Comparison of ENCODE assay signal across 39 cellular contexts in the genomic region with DNA sequence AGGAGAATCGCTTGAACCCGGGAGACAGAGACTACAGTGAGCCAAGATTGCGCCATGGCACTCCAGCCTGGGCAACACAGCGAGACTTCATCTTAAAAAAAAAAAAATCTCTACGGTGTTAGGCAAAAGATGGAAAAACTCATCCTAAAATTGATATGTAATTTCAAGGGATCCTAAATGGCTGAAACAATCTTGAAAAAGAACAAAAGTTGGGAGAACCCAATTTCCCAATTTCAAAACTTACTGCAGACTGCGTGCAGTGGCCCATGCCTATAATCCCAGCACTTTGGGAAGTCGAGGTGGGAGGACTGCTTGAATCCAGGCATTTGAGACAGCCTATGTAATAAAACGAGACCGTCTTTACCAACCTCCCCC.
"Had no signal": no experiment of that assay in that cellular context is flagged by ENCODE, and none has a peak within 500 bp of the region (broad histone marks: within the 10 kb centered on the region; RNA-seq: fewer than 3 reads in every experiment).

No MANE protein-coding gene starts in this region.

- H3K36me3 ChIP-seq: adrenal gland, ascending aorta, brain microvascular endothelial cell, breast epithelium, cardiac muscle cell had no signal

- H3K27ac ChIP-seq: adrenal gland, ascending aorta, body of pancreas, brain microvascular endothelial cell, breast epithelium, cardiac muscle cell had no signal

- H3K4me3 ChIP-seq: adrenal gland, ascending aorta, body of pancreas, breast epithelium, cardiac muscle cell had no signal

- H3K9me3 ChIP-seq: adrenal gland, ascending aorta, body of pancreas, breast epithelium had no signal

- H3K4me1 ChIP-seq: adrenal gland, ascending aorta, body of pancreas, breast epithelium had no signal

- ATAC-seq: activated naive CD4-positive, alpha-beta T cell treated with anti-CD3 and anti-CD28 coated beads, Interleukin-2, amount 50 U/mL, for 72 hours; activated naive CD8-positive, alpha-beta T cell treated with anti-CD3 and anti-CD28 coated beads, Interleukin-2, amount 50 U/mL, for 24 hours; activated T-cell treated with anti-CD3 and anti-CD28 coated beads, Interleukin-2, amount 50 U/mL, for 4 hours; activated T-cell treated with anti-CD3 and anti-CD28 coated beads, Interleukin-2, amount 50 U/mL, for 72 hours; activated T-helper 17 cell treated with anti-CD3 and anti-CD28 coated beads, Interleukin-2, amount 50 U/mL, for 72 hours; body of pancreas had no signal

- H3K27me3 ChIP-seq: ascending aorta, breast epithelium had no signal

- H3K27ac Mint-ChIP-seq: activated naive CD4-positive, alpha-beta T cell treated with anti-CD3 and anti-CD28 coated beads for 36 hours; activated naive CD4-positive, alpha-beta T cell treated with anti-CD3 and anti-CD28 coated beads, Interleukin-2, amount 10 ng/mL, durations not matched to agents 7 days and 5 days; activated naive CD4-positive, alpha-beta T cell treated with anti-CD3 and anti-CD28 coated beads, Interleukin-2, amount 50 U/mL, for 24 hours; activated naive CD4-positive, alpha-beta T cell treated with anti-CD3 and anti-CD28 coated beads, Interleukin-2, amount 50 U/mL, for 72 hours; activated naive CD8-positive, alpha-beta T cell; activated naive CD8-positive, alpha-beta T cell treated with anti-CD3 and anti-CD28 coated beads for 36 hours; activated naive CD8-positive, alpha-beta T cell treated with anti-CD3 and anti-CD28 coated beads, Interleukin-2, amount 10 ng/mL, durations not matched to agents 7 days and 5 days; activated naive CD8-positive, alpha-beta T cell treated with anti-CD3 and anti-CD28 coated beads, Interleukin-2, amount 50 U/mL, for 24 hours; activated T-cell treated with anti-CD3 and anti-CD28 coated beads, Interleukin-2, amount 50 U/mL, for 24 hours; activated T-cell treated with anti-CD3 and anti-CD28 coated beads, Interleukin-2, amount 50 U/mL, for 72 hours; activated T-helper 1 cell treated with anti-CD3 and anti-CD28 coated beads, Interleukin-12 subunit alpha, Interleukin-12 subunit beta, Interleukin-2, Interleukin-4 antibody, amounts not matched to agents 30 ng/mL and 10 ng/mL and 1 ng/mL, durations not matched to agents 14 hours and 24 hours and 36 hours; activated T-helper 17 cell treated with anti-CD3 and anti-CD28 coated beads, Interleukin-2, amount 50 U/mL, for 72 hours; activated T-helper 2 cell treated with anti-CD3 and anti-CD28 coated beads, Interferon-gamma antibody, Interleukin-2, Interleukin-4, amounts not matched to agents 10 μg/mL and 5 μg/mL and 100 μg/mL, durations not matched to agents 14 hours and 24 hours and 36 hours; brain had no signal

- H3K4me3 Mint-ChIP-seq: activated naive CD4-positive, alpha-beta T cell treated with anti-CD3 and anti-CD28 coated beads for 36 hours; activated naive CD4-positive, alpha-beta T cell treated with anti-CD3 and anti-CD28 coated beads, Interleukin-2, amount 10 ng/mL, durations not matched to agents 7 days and 5 days; activated naive CD4-positive, alpha-beta T cell treated with anti-CD3 and anti-CD28 coated beads, Interleukin-2, amount 50 U/mL, for 24 hours; activated naive CD8-positive, alpha-beta T cell; activated naive CD8-positive, alpha-beta T cell treated with anti-CD3 and anti-CD28 coated beads for 36 hours; activated naive CD8-positive, alpha-beta T cell treated with anti-CD3 and anti-CD28 coated beads, Interleukin-2, amount 10 ng/mL, durations not matched to agents 7 days and 5 days; activated naive CD8-positive, alpha-beta T cell treated with anti-CD3 and anti-CD28 coated beads, Interleukin-2, amount 50 U/mL, for 24 hours; activated T-cell treated with anti-CD3 and anti-CD28 coated beads, Interleukin-2, amount 50 U/mL, for 24 hours; activated T-cell treated with anti-CD3 and anti-CD28 coated beads, Interleukin-2, amount 50 U/mL, for 4 hours; activated T-cell treated with anti-CD3 and anti-CD28 coated beads, Interleukin-2, amount 50 U/mL, for 72 hours; activated T-helper 1 cell treated with anti-CD3 and anti-CD28 coated beads, Interleukin-12 subunit alpha, Interleukin-12 subunit beta, Interleukin-2, Interleukin-4 antibody, amounts not matched to agents 30 ng/mL and 10 ng/mL and 1 ng/mL, durations not matched to agents 14 hours and 24 hours and 36 hours; activated T-helper 17 cell treated with anti-CD3 and anti-CD28 coated beads, Interleukin-2, amount 50 U/mL, for 72 hours; brain; central memory CD8-positive, alpha-beta T cell had no signal

- H3K9me3 Mint-ChIP-seq: activated naive CD4-positive, alpha-beta T cell treated with anti-CD3 and anti-CD28 coated beads, Interleukin-2, amount 10 ng/mL, durations not matched to agents 7 days and 5 days; activated naive CD4-positive, alpha-beta T cell treated with anti-CD3 and anti-CD28 coated beads, Interleukin-2, amount 50 U/mL, for 24 hours; activated naive CD4-positive, alpha-beta T cell treated with anti-CD3 and anti-CD28 coated beads, Interleukin-2, amount 50 U/mL, for 72 hours; activated naive CD8-positive, alpha-beta T cell treated with anti-CD3 and anti-CD28 coated beads, Interleukin-2, amount 10 ng/mL, durations not matched to agents 7 days and 5 days; activated T-cell treated with anti-CD3 and anti-CD28 coated beads, Interleukin-2, amount 50 U/mL, for 24 hours; activated T-cell treated with anti-CD3 and anti-CD28 coated beads, Interleukin-2, amount 50 U/mL, for 4 hours; activated T-cell treated with anti-CD3 and anti-CD28 coated beads, Interleukin-2, amount 50 U/mL, for 72 hours; activated T-helper 1 cell treated with anti-CD3 and anti-CD28 coated beads, Interleukin-12 subunit alpha, Interleukin-12 subunit beta, Interleukin-2, Interleukin-4 antibody, amounts not matched to agents 30 ng/mL and 10 ng/mL and 1 ng/mL, durations not matched to agents 14 hours and 24 hours and 36 hours; activated T-helper 2 cell treated with anti-CD3 and anti-CD28 coated beads, Interferon-gamma antibody, Interleukin-2, Interleukin-4, amounts not matched to agents 10 μg/mL and 5 μg/mL and 100 μg/mL, durations not matched to agents 14 hours and 24 hours and 36 hours had no signal

- H3K4me1 Mint-ChIP-seq: activated naive CD4-positive, alpha-beta T cell treated with anti-CD3 and anti-CD28 coated beads, Interleukin-2, amount 10 ng/mL, durations not matched to agents 7 days and 5 days; activated naive CD4-positive, alpha-beta T cell treated with anti-CD3 and anti-CD28 coated beads, Interleukin-2, amount 50 U/mL, for 24 hours; activated naive CD8-positive, alpha-beta T cell treated with anti-CD3 and anti-CD28 coated beads for 36 hours; activated naive CD8-positive, alpha-beta T cell treated with anti-CD3 and anti-CD28 coated beads, Interleukin-2, amount 10 ng/mL, durations not matched to agents 7 days and 5 days; activated naive CD8-positive, alpha-beta T cell treated with anti-CD3 and anti-CD28 coated beads, Interleukin-2, amount 50 U/mL, for 24 hours; brain; central memory CD8-positive, alpha-beta T cell had no signal

- H3K36me3 Mint-ChIP-seq: activated naive CD4-positive, alpha-beta T cell treated with anti-CD3 and anti-CD28 coated beads, Interleukin-2, amount 10 ng/mL, durations not matched to agents 7 days and 5 days; activated naive CD4-positive, alpha-beta T cell treated with anti-CD3 and anti-CD28 coated beads, Interleukin-2, amount 50 U/mL, for 72 hours; activated naive CD8-positive, alpha-beta T cell; activated naive CD8-positive, alpha-beta T cell treated with anti-CD3 and anti-CD28 coated beads for 36 hours; activated naive CD8-positive, alpha-beta T cell treated with anti-CD3 and anti-CD28 coated beads, Interleukin-2, amount 10 ng/mL, durations not matched to agents 7 days and 5 days; brain had no signal

- DNase-seq: activated effector memory CD4-positive, alpha-beta T cell treated with anti-CD3 and anti-CD28 coated beads, Interleukin-2, amount 50 U/mL, for 16 hours; activated effector memory CD4-positive, alpha-beta T cell treated with Interleukin-2 at 50 U/mL for 16 hours; activated gamma-delta T cell; activated gamma-delta T cell treated with Interleukin-2 at 50 U/mL for 16 hours; activated naive CD4-positive, alpha-beta T cell; activated naive CD4-positive, alpha-beta T cell treated with anti-CD3 and anti-CD28 coated beads for 36 hours; activated naive CD4-positive, alpha-beta T cell treated with anti-CD3 and anti-CD28 coated beads, Interleukin-2, amount 10 ng/mL, durations not matched to agents 7 days and 5 days; activated naive CD4-positive, alpha-beta T cell treated with anti-CD3 and anti-CD28 coated beads, Interleukin-2, amount 50 U/mL, for 16 hours; activated naive CD4-positive, alpha-beta T cell treated with Interleukin-2 at 50 U/mL for 16 hours; activated naive CD8-positive, alpha-beta T cell treated with anti-CD3 and anti-CD28 coated beads for 36 hours; activated naive CD8-positive, alpha-beta T cell treated with anti-CD3 and anti-CD28 coated beads, Interleukin-2, amount 10 ng/mL, durations not matched to agents 7 days and 5 days; activated naive CD8-positive, alpha-beta T cell treated with anti-CD3 and anti-CD28 coated beads, Interleukin-2, amount 50 U/mL, for 24 hours; activated T-cell treated with anti-CD3 and anti-CD28 coated beads, Interleukin-2, amount 50 U/mL, for 24 hours; activated T-cell treated with anti-CD3 and anti-CD28 coated beads, Interleukin-2, amount 50 U/mL, for 4 hours; activated T-cell treated with anti-CD3 and anti-CD28 coated beads, Interleukin-2, amount 50 U/mL, for 48 hours; activated T-cell treated with anti-CD3 and anti-CD28 coated beads, Interleukin-2, amount 50 U/mL, for 72 hours; adrenal gland; amniotic stem cell; amygdala; anterior cingulate cortex; aorta; body of pancreas; brain microvascular endothelial cell; caudate nucleus; central memory CD4-positive, alpha-beta T cell; cerebellar nuclear complex had no signal

- FAIRE-seq: astrocyte, bronchial epithelial cell had no signal
